8 cellular contexts compared by ENCODE assay signal in the genomic region with DNA sequence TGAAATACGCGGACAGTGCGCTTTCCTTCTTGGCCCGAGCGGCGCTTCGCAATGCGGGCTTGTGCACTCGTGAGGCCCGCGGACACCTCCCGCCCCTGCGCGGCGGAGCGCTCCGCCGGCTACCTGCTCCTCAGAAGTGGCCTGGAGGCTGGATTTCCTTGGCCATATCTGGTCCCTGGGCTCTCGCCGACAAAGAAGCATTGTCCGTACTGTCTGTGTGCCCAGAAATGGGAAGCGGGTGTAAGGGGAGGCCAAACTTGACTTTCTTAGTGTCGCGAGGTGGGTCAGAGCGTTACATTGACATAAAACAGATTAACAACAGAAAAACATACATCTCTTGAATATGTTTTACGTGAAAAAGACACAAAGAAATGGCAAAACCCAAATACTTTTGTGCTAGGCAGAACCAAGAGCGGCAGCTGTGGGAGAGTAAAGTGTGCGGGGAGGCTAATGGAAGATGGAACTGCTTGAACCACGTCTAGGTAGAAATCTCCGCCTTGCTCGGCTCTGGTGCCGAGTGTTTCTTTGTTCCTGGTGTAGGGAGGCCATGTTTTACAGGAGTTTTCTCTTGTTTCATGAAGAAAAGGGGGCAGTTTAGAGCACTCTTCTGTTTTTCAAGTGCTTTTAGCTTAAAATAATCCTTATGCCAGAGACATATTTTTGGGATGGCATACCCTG. TPM values are rescaled to one million over a fixed set of nuclear protein-coding genes. Genes with fewer than 3 reads are reported as not detected.
DNase-seq lines count a peak whose midpoint lies in the region; ATAC-seq and TF ChIP-seq lines count a peak whose summit lies in the region.

No MANE protein-coding gene starts in this region.

- peak; percentile 19 for DNase-seq in BE2C
- no peak for DNase-seq in Peyer's patch
- peak in 4 of 61 donors; percentile 4 to 66 (median 28) for DNase-seq in caudate nucleus (lab: John Stamatoyannopoulos, UW)
- no peak for DNase-seq in lung (ENCODE audit: low spot score)
- no peak for DNase-seq in suprapubic skin (ENCODE audit: low spot score in 2 of 2)
- no peak for DNase-seq in omental fat pad (ENCODE audit: low spot score)

- ATAC-seq in GM19324 (IDR thresholded peaks at IDR 0.05; ENCODE audit: low FRiP score, unreplicated experiment) (peak; percentile 15), HG03378 (IDR thresholded peaks at IDR 0.05; ENCODE audit: unreplicated experiment) (peak; percentile 17), lung (ENCODE audit: insufficient read depth, low FRiP score) (peak; percentile 19), omental fat pad (ENCODE audit: low FRiP score) (no peak)

- H3K4me1 ChIP-seq in BE2C (no peaks in the 10 kb centered on the region), Peyer's patch (peaks cover 0 to 21% (median 2%) of the 10 kb centered on the region in 4 donors), lung (ENCODE audit: control insufficient read depth in 2 of 2, insufficient read depth in 2 of 2, low read length in 2 of 2) (peaks cover 3 to 7% of the 10 kb centered on the region in 2 donors), suprapubic skin (peaks cover 28% of the 10 kb centered on the region)

- no peak for TF ChIP-seq EP300 in suprapubic skin (IDR thresholded peaks at IDR 0.05)

- H3K9me3 ChIP-seq in BE2C (no peaks in the 10 kb centered on the region), Peyer's patch (no peaks in the 10 kb centered on the region), lung (ENCODE audit: control insufficient read depth in 2 of 2, insufficient read depth in 1 of 2, low read length in 1 of 2) (no peaks in the 10 kb centered on the region), suprapubic skin (no peaks in the 10 kb centered on the region)

- H3K4me3 ChIP-seq in BE2C (ENCODE audit: low read depth, low read length): peak overlapping the region; percentile 89
- peak overlapping the region; percentile 65 to 98 (median 78) for H3K4me3 ChIP-seq in Peyer's patch
- H3K4me3 ChIP-seq in lung: peak overlapping the region; percentile 98
- peak overlapping the region; percentile 85 for H3K4me3 ChIP-seq in suprapubic skin

- H3K27me3 ChIP-seq in BE2C (no peaks in the 10 kb centered on the region), Peyer's patch (no peaks in the 10 kb centered on the region), lung (ENCODE audit: control insufficient read depth, insufficient read depth) (no peaks in the 10 kb centered on the region), suprapubic skin (no peaks in the 10 kb centered on the region)

- TF ChIP-seq CTCF in BE2C (IDR thresholded peaks at IDR 0.05; ENCODE audit: low read depth, low read length): no peak
- no peak for TF ChIP-seq CTCF in Peyer's patch (IDR thresholded peaks at IDR 0.05)
- no peak for TF ChIP-seq CTCF in lung (IDR thresholded peaks at IDR 0.05; ENCODE audit: control extremely low read depth, extremely low read depth)
- no peak for TF ChIP-seq CTCF in suprapubic skin (IDR thresholded peaks at IDR 0.05)
- TF ChIP-seq CTCF in omental fat pad (IDR thresholded peaks at IDR 0.05): no peak

- WGBS in lung, 2 donors: 0 to 1% methylated on average over 32 of the region's 32 CpGs
- WGBS in suprapubic skin: under 1% methylated on average over 17 of the region's 32 CpGs

- H3K36me3 ChIP-seq in BE2C (no peaks in the 10 kb centered on the region), Peyer's patch (no peaks in the 10 kb centered on the region), lung (ENCODE audit: control insufficient read depth in 2 of 2, insufficient read depth in 2 of 2, low read length in 2 of 2) (no peaks in the 10 kb centered on the region), suprapubic skin (no peaks in the 10 kb centered on the region)

- peak overlapping the region; percentile 90 to 99 (median 96) for H3K27ac ChIP-seq in Peyer's patch
- peak overlapping the region; percentile 99 for H3K27ac ChIP-seq in caudate nucleus (ENCODE audit: low read depth, low read length)
- peak overlapping the region; percentile 98 to 99 for H3K27ac ChIP-seq in lung (ENCODE audit: low read depth in 1 of 2, low read length in 1 of 2)
- peak overlapping the region; percentile 98 for H3K27ac ChIP-seq in suprapubic skin

- TF ChIP-seq POLR2A in Peyer's patch (IDR thresholded peaks at IDR 0.05) (no peak), suprapubic skin (IDR thresholded peaks at IDR 0.05) (no peak)

RNA-seq across cellular contexts. Expression of gene LANCL2, which starts 1.5 kb away (rescaled TPM):
- polyA plus RNA-seq in BE2C (2012; ENCODE audit: insufficient read depth, insufficient read length, low read depth): 15.4 TPM
- total RNA-seq in Peyer's patch: 10 to 100 TPM; 16.9 to 59.3 (median 34.5) TPM
- 10 to 100 TPM; 13.6 to 14.4 TPM for total RNA-seq in lung
- polyA plus RNA-seq in lung: 1 to 10 TPM; 6.3 TPM
- total RNA-seq in suprapubic skin: 10 to 100 TPM; 11.4 to 22.9 (median 17.7) TPM
- total RNA-seq in omental fat pad: 10 to 100 TPM; 12.6 to 23.3 (median 18.6) TPM
